Comparison of ENCODE assay signal across 8 cellular contexts in the genomic region with DNA sequence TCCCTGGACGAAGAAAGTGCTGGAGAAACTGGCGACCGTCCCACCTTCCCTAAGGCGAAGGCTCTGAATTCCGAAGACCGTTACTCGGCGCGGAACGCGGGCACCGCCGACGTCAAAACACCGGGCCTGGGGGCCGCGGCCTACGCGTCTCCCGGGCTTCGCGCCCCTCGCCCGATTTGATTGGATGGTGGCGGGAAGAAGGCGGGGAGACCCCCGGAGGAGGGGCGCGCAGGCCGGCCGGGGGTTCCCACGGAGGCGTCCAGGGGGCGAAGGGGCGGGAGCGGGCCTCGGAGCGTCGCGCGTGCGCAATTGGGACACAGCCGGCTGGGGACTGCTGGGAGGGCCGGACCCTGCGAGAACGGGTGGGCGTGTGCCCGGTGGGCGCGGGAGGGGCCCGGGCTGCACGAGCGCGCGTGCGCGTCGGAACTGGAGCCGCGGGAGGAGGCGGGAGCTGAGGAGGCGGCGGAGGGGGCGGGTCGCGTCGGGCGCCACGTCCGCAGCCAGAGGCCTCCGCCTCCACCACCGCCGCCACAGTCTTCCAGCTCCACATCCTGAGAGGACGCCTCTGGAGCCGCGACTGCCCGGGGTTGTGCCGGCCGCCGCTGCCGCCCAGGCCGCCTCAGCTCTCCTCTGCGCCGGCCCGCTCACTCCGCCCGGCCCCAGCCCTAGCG. TPM values are rescaled to one million over a fixed set of nuclear protein-coding genes. Genes with fewer than 3 reads are reported as not detected.
DNase-seq lines count a peak whose midpoint lies in the region; TF ChIP-seq lines count a peak whose summit lies in the region.

A gene (plus strand): TSS at position 531 of the 671 bp plus-strand sequence. CDS start 11,210 bp downstream, outside the sequence.

- H3K27ac ChIP-seq in stomach, result peak within 1 kb of the TSS; percentile 97 to 100 (median 99)

- peak; percentile 97 for DNase-seq in ELF-1 (ENCODE audit: low read depth, low spot score)
- DNase-seq in GOT3 (lab: John Stamatoyannopoulos, UW), result peak; percentile 80
- peak; percentile 21 for DNase-seq in LNCaP clone FGC (ENCODE audit: low read depth)
- peak; percentile 90 for DNase-seq in activated gamma-delta T cell treated with Interleukin-2 at 50 U/mL for 16 hours
- peak; percentile 97 to 99 for DNase-seq in foreskin fibroblast
- peak; percentile 96 for DNase-seq in neural crest cell (ENCODE audit: low read depth, low spot score)
- peak; percentile 90 for DNase-seq in stomach

- peaks cover 19 to 54% (median 36%) of the 10 kb centered on the region in 4 donors for H3K4me1 ChIP-seq in stomach

- H3K4me3 Mint-ChIP-seq in neural crest cell, result peak within 1 kb of the TSS; percentile 97

- TF ChIP-seq EP300 in stomach (IDR thresholded peaks at IDR 0.05), result no peak

- no peaks in the 10 kb centered on the region for H3K9me3 Mint-ChIP-seq in neural crest cell

- no peaks in the 10 kb centered on the region for H3K9me3 ChIP-seq in stomach

- H3K27ac Mint-ChIP-seq in neural crest cell (ENCODE audit: unreplicated experiment), result peak within 1 kb of the TSS; percentile 92

- peak; percentile 68 for TF ChIP-seq POLR2A in Raji (IDR thresholded peaks at IDR 0.05; ENCODE audit: insufficient read depth, low read depth, low read length)
- TF ChIP-seq POLR2A in stomach (IDR thresholded peaks at IDR 0.05), result peak in 1 of 4 donors; percentile 32

- intact Hi-C loops in stomach (cut with DNase I; ENCODE audit: low total_unique reads), result no loop called here

- H3K4me1 Mint-ChIP-seq in neural crest cell, result peaks cover 21% of the 10 kb centered on the region

- 0 to 1% (median 1%) methylated on average over 18 to 87 of the region's 88 CpGs for WGBS in stomach, 5 donors

- no peaks in the 10 kb centered on the region for H3K27me3 Mint-ChIP-seq in neural crest cell (ENCODE audit: low read depth)

- H3K36me3 Mint-ChIP-seq in neural crest cell (ENCODE audit: low read depth), result peaks cover 2% of the 10 kb centered on the region

- peaks cover 0 to 9% (median 0%) of the 10 kb centered on the region in 4 donors for H3K36me3 ChIP-seq in stomach

- H3K4me3 ChIP-seq in LNCaP clone FGC (ENCODE audit: low read depth, low read length), result peak within 1 kb of the TSS; percentile 91
- peak within 1 kb of the TSS; percentile 88 to 90 for H3K4me3 ChIP-seq in foreskin fibroblast (ENCODE audit: low read depth in 1 of 2, low read length in 2 of 2)
- peak within 1 kb of the TSS; percentile 85 to 96 (median 89) for H3K4me3 ChIP-seq in stomach

- no peak for TF ChIP-seq CTCF in LNCaP clone FGC (IDR thresholded peaks at IDR 0.05; ENCODE audit: control insufficient read depth, extremely low read depth, insufficient read depth)
- TF ChIP-seq CTCF in foreskin fibroblast (IDR thresholded peaks at IDR 0.05; ENCODE audit: low read depth, low read length), result no peak
- TF ChIP-seq CTCF in neural crest cell (conservative IDR thresholded peaks at IDR 0.05), result no peak
- TF ChIP-seq CTCF in stomach (IDR thresholded peaks at IDR 0.05), result peak in 1 of 7 experiments; percentile 8

- no peaks in the 10 kb centered on the region for H3K27me3 ChIP-seq in stomach

RNA-seq across cellular contexts. Expression of the gene that starts here (rescaled TPM):
- total RNA-seq in neural crest cell, result 27.9 and 29.9 TPM in 2 replicates
- total RNA-seq in stomach, result 100 to 1,000 TPM in 2 of 5 donors, 10 to 100 TPM in 3; 26.8 to 108 (median 36.7) TPM
- 10 to 100 TPM; 12.9 to 32.1 (median 21.1) TPM for polyA plus RNA-seq in stomach

Comparison
In these comparisons a context has a peak if more than half of its experiments do, and no peak if none do; other contexts are left out.
1. Peak in every context shown above with its lines: DNase-seq, H3K4me3 ChIP-seq and H3K27ac ChIP-seq.
2. DNase-seq: peak in every context shown above with its lines; median percentile 98 in foreskin fibroblast; 97 in ELF-1; 96 in neural crest cell; 90 in activated gamma-delta T cell treated with Interleukin-2 at 50 U/mL for 16 hours; 90 in stomach; 80 in GOT3; 21 in LNCaP clone FGC.